ENCODE assay signal across 1 cellular context in genomic region chr9:5784526-5785315, GRCh38.
TF ChIP-seq lines count a peak whose summit lies in the region.

No MANE protein-coding gene starts in this region.

TF ChIP-seq in HepG2, 621 proteins besides CTCF, POLR2A, EP300 and RAD21:
- TF ChIP-seq ZNF142 (CRISPR knock-in tag; IDR thresholded peaks at IDR 0.05) (no peak), ZNF224 (CRISPR knock-in tag; IDR thresholded peaks at IDR 0.05) (no peak), NFE2L2 (IDR thresholded peaks at IDR 0.05; ENCODE audit: low read length) (no peak), KLF12 (CRISPR knock-in tag; IDR thresholded peaks at IDR 0.05; ENCODE audit: borderline replicate concordance) (no peak), NCOA1 (CRISPR knock-in tag; IDR thresholded peaks at IDR 0.05) (no peak), ZKSCAN1 (IDR thresholded peaks at IDR 0.05; ENCODE audit: low read length) (no peak)
